In the genomic region with DNA sequence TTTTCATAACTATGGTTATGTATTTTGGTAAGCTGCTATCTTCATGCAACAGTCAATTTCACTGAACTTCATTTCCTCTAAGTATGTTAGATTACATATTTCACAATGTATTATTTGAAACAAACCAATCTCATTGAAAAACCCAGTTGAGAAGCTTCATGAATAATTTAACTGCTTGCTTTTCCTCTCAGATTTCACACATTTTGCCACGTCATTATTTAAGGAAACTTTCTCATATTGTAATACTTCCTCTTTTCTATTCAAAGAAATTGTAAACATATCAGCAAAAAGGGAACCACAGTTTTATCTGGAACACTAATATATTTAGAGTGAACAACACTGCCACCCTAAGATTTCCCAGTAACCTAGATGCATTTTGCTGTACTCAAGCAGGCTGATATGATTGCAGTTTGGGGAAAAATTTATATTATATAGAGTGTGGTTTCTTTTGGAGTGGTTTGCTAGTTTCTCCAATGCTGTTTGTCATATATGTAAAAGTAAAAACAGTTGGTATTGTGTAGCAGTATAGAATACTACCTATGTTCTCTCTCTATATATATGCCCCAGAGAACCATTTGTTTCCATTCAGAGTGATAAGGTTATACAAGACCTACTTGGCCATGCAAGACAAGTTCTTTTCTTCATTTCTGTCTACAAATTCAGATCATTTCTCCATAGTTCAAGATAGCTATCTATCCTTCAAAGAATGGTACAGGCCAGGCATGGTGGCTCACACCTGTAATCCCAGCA, we compare ENCODE assay signal across 12 cellular contexts. TPM values are rescaled to one million over a fixed set of nuclear protein-coding genes. Genes with fewer than 3 reads are reported as not detected.
DNase-seq lines count a peak whose midpoint lies in the region; ATAC-seq, FAIRE-seq and TF ChIP-seq lines count a peak whose summit lies in the region.
"Had no signal": no experiment of that assay in that cellular context is flagged by ENCODE, and none has a peak within 500 bp of the region (broad histone marks: within the 10 kb centered on the region; RNA-seq: fewer than 3 reads in every experiment).

No MANE protein-coding gene starts in this region.

- no TSS peak for BruUV-seq in K562 (replicated peaks; lab: Mats Ljungman, UMichigan)

- CTCF ChIA-PET in K562 (lab: Yijun Ruan, JAX; ENCODE audit: low intra/inter-chr PET ratio), result no interaction called here

- H3K27me3 ChIP-seq in K562 (ENCODE audit: control insufficient read depth in 2 of 2, insufficient read depth in 2 of 2, low read length in 2 of 2), result no peaks in the 10 kb centered on the region
- no peaks in the 10 kb centered on the region for H3K27me3 ChIP-seq in ovary
- H3K27me3 ChIP-seq: uterus had no signal

- in situ Hi-C loops in K562 (cut with MboI), result no loop called here

- H3K9me1 ChIP-seq in K562 (ENCODE audit: control insufficient read depth, insufficient read depth, low read length), result no peaks in the 10 kb centered on the region

- H3K36me3 ChIP-seq in K562 (ENCODE audit: control insufficient read depth, insufficient read depth, low read length) (peaks cover 6% of the 10 kb centered on the region; the same call in 1 of the 3 replicates), ovary (no peaks in the 10 kb centered on the region)
- H3K36me3 ChIP-seq: uterus had no signal

- H4K20me1 ChIP-seq in K562 (replicated peaks; ENCODE audit: control insufficient read depth, insufficient read depth, low read length), result no peaks in the 10 kb centered on the region

- intact Hi-C loops in K562 (cut with micrococcal nuclease), result loop anchor here (2.0 kb wide), 1 partner anchor 53 kb away; no protein-coding TSS in a partner anchor
- intact Hi-C loops in ovary (cut with DNase I), result loop anchor here in 1 of 4 donors (5.0 kb wide), 1 partner anchor 43 kb away; no protein-coding TSS in a partner anchor

- H2AFZ ChIP-seq in K562 (ENCODE audit: low read depth, low read length), result peak overlapping the region; percentile 70

- H3K4me3 ChIP-seq in K562 (no peak overlapping the region), ovary (no peak overlapping the region)
- H3K4me3 ChIP-seq: uterus had no signal

- H3K9me3 ChIP-seq in K562 (replicated peaks; ENCODE audit: control insufficient read depth, insufficient read depth, low read depth, low read length) (no peaks in the 10 kb centered on the region), ovary (no peaks in the 10 kb centered on the region)
- H3K9me3 ChIP-seq: uterus had no signal

- H3K27ac ChIP-seq in K562 (ENCODE audit: extremely low read depth, low read depth, low read length), result peak overlapping the region; percentile 69; the same call in 2 of the 3 replicates
- H3K27ac ChIP-seq in ovary, result no peak overlapping the region
- H3K27ac ChIP-seq: uterus had no signal

- TF ChIP-seq EP300 in K562 (IDR thresholded peaks at IDR 0.05; ENCODE audit: low read length) (peak; percentile 41), ovary (IDR thresholded peaks at IDR 0.05) (no peak)

- TF ChIP-seq CTCF in K562 (IDR thresholded peaks at IDR 0.05 in 2 of 3, conservative IDR thresholded peaks at IDR 0.05 in 1 of 3; ENCODE audit: insufficient read depth in 2 of 3, low read depth in 1 of 3, low read length in 3 of 3), result peak in 1 of 3 experiments; percentile 64; a peak in 2 of 6 replicates
- TF ChIP-seq CTCF in ovary (IDR thresholded peaks at IDR 0.05), result peak in 2 of 3 donors; percentile 28 to 30

- peaks cover 4 to 8% of the 10 kb centered on the region in 2 experiments for H3K4me1 ChIP-seq in K562 (replicated peaks in 1 of 2; ENCODE audit: control insufficient read depth in 2 of 2, insufficient read depth in 2 of 2, low read length in 2 of 2)
- H3K4me1 ChIP-seq in ovary (ENCODE audit: insufficient read depth), result no peaks in the 10 kb centered on the region
- H3K4me1 ChIP-seq: uterus had no signal

- no peak overlapping the region for H3K4me2 ChIP-seq in K562 (ENCODE audit: insufficient read depth, low read length)

- POLR2A ChIA-PET in K562 (lab: Yijun Ruan, JAX), result interaction anchor here (0.6 to 1.4 kb wide), 3 partner anchors 14 to 268 kb away, joined by 3 to 4 read pairs (median 3); a partner anchor contains a TSS

- TF ChIP-seq POLR2A in K562 (conservative IDR thresholded peaks at IDR 0.05) (no peak), ovary (IDR thresholded peaks at IDR 0.05) (no peak)

- no peak overlapping the region for H3K9ac ChIP-seq in K562 (ENCODE audit: insufficient read depth in 1 of 2, low read depth in 2 of 2, low read length in 2 of 2)

- FAIRE-seq in K562 (lab: Jason Lieb, UNC) (peak; percentile 56), HTR-8/SVneo (lab: Jason Lieb, UNC) (no peak)
- FAIRE-seq: bronchial epithelial cell had no signal

- ATAC-seq in GM18861 (IDR thresholded peaks at IDR 0.05; ENCODE audit: unreplicated experiment), result peak; percentile 46
- ATAC-seq in HG03565 (IDR thresholded peaks at IDR 0.05; ENCODE audit: unreplicated experiment), result peak; percentile 48
- ATAC-seq in K562, result peak; percentile 77

- DNase-seq in K562 (ENCODE audit: extremely low read depth in 1 of 4, low spot score in 3 of 4), result peak in 2 of 4 experiments; percentile 20 to 32
- no peak for DNase-seq in ovary
- DNase-seq in HTR-8/SVneo (ENCODE audit: insufficient read length, low spot score), result no peak
- DNase-seq in activated CD4-positive, CD25-positive, alpha-beta regulatory T cell (lab: John Stamatoyannopoulos, UW), result no peak
- DNase-seq in nucleus accumbens (lab: John Stamatoyannopoulos, UW), result no peak
- no peak for DNase-seq in stimulated activated CD4-positive, alpha-beta T cell treated with anti-CD3 and anti-CD28 coated beads, Interleukin-12 subunit alpha, Interleukin-12 subunit beta, amount 100 ng/mL, for 4 hours
- DNase-seq: NCI-H446 treated with DMSO at 0.1 percent for 48 hours; stimulated activated CD4-positive, alpha-beta T cell treated with anti-CD3 and anti-CD28 coated beads, Interleukin-15, amount 100 ng/mL, for 24 hours; uterus had no signal

- TF ChIP-seq RAD21 in K562 (CRISPR knock-in tag; conservative IDR thresholded peaks at IDR 0.05 in 1 of 2, IDR thresholded peaks at IDR 0.05 in 1 of 2), result peak; percentile 46 to 63

- H3K79me2 ChIP-seq in K562 (ENCODE audit: control insufficient read depth, insufficient read depth, low read length), result no peaks in the 10 kb centered on the region

- WGBS in K562 (ENCODE audit: insufficient coverage, low coverage, missing lambda C conversion rate), result 0% methylated on average over 1 of the region's 1 CpG
- 0 to 12% (median 2%) methylated on average over 1 of the region's 1 CpG for WGBS in ovary, 3 donors

RNA-seq across cellular contexts. Expression of a gene that starts 28.4 kb away (rescaled TPM):
- total RNA-seq in K562 (2011; cell fraction: chromatin; rRNA removed; ENCODE audit: low replicate concordance), result 56.4 and 208 TPM in 2 replicates
- total RNA-seq in K562 (2011; cell fraction: nucleolus; rRNA removed), result 25.7 and 46.8 TPM in 2 replicates
- 71.2 and 79.8 TPM in 2 replicates for total RNA-seq in K562 (2011; cell fraction: nucleoplasm; rRNA removed)
- 46.2 and 49.6 TPM in 2 replicates for total RNA-seq in K562 (2014; rRNA removed)
- 97.4 and 99.7 TPM in 2 replicates for total RNA-seq in K562 (2014; rRNA removed; fragmentation: Illumina TruSeq; extraction: Trizol)
- 92.6 and 102 TPM in 2 replicates for total RNA-seq in K562 (2015; rRNA removed; fragmentation: Illumina TruSeq; extraction: Trizol)
- total RNA-seq in K562 (2021), result 62.6 and 69.8 TPM in 2 replicates
- 31.2 and 47.6 TPM in 2 replicates for polyA plus RNA-seq in K562 (2011; rRNA removed)
- 9.3 and 16.0 TPM in 2 replicates for polyA plus RNA-seq in K562 (2011; cell fraction: cytosol; rRNA removed)
- 37.7 and 54.5 TPM in 2 replicates for polyA plus RNA-seq in K562 (2011; cell fraction: nucleus; rRNA removed)
- 27.4 and 31.3 TPM in 2 replicates for polyA plus RNA-seq in K562 (2012)
- 69.0 and 88.0 TPM in 2 replicates for polyA plus RNA-seq in K562 (2014; fragmentation: Illumina TruSeq; extraction: Trizol)
- 10 to 100 TPM in 1 of 2 experiments, 1 to 10 TPM in 1; 9.4 to 15.4 TPM for polyA plus RNA-seq in K562 (2014; fragmentation: Nextera tagmentation; extraction: Ambion mirVana)
- polyA plus RNA-seq in K562 (2014; rRNA removed), result 44.6 and 46.1 TPM in 2 replicates
- 132 and 152 TPM in 2 replicates for polyA minus RNA-seq in K562 (2011; rRNA and poly(A)+ RNA removed)
- polyA minus RNA-seq in K562 (2011; cell fraction: cytosol; rRNA and poly(A)+ RNA removed), result 40.0 and 55.9 TPM in 2 replicates
- 68.8 and 102 TPM in 2 replicates for polyA minus RNA-seq in K562 (2011; cell fraction: nucleus; rRNA and poly(A)+ RNA removed)
- total RNA-seq in ovary, result 10 to 100 TPM; 34.1 to 60.4 (median 47.8) TPM
- polyA plus RNA-seq in ovary, result 10 to 100 TPM; 18.8 to 20.4 TPM

RNA-seq across cellular contexts. Expression of a gene that starts 47.7 kb away (rescaled TPM):
- total RNA-seq in K562 (2011; cell fraction: chromatin; rRNA removed; ENCODE audit: low replicate concordance), result 15.9 and 40.0 TPM in 2 replicates
- total RNA-seq in K562 (2011; cell fraction: nucleolus; rRNA removed), result 8.9 and 10.5 TPM in 2 replicates
- 16.4 and 22.7 TPM in 2 replicates for total RNA-seq in K562 (2011; cell fraction: nucleoplasm; rRNA removed)
- 10.9 and 11.5 TPM in 2 replicates for total RNA-seq in K562 (2014; rRNA removed)
- 15.2 and 15.7 TPM in 2 replicates for total RNA-seq in K562 (2014; rRNA removed; fragmentation: Illumina TruSeq; extraction: Trizol)
- 10.2 and 10.6 TPM in 2 replicates for total RNA-seq in K562 (2015; rRNA removed; fragmentation: Illumina TruSeq; extraction: Trizol)
- total RNA-seq in K562 (2021), result 10.9 and 13.7 TPM in 2 replicates
- 8.7 and 9.0 TPM in 2 replicates for polyA plus RNA-seq in K562 (2011; rRNA removed)
- 3.3 and 9.2 TPM in 2 replicates for polyA plus RNA-seq in K562 (2011; cell fraction: cytosol; rRNA removed)
- 7.5 and 9.3 TPM in 2 replicates for polyA plus RNA-seq in K562 (2011; cell fraction: nucleus; rRNA removed)
- 9.8 and 9.9 TPM in 2 replicates for polyA plus RNA-seq in K562 (2012)
- polyA plus RNA-seq in K562 (2014; fragmentation: Illumina TruSeq; extraction: Trizol), result 11.1 and 12.1 TPM in 2 replicates
- polyA plus RNA-seq in K562 (2014; fragmentation: Nextera tagmentation; extraction: Ambion mirVana), result 1 to 10 TPM; 8.7 to 8.8 TPM
- polyA plus RNA-seq in K562 (2014; rRNA removed), result 6.4 and 11.1 TPM in 2 replicates
- polyA minus RNA-seq in K562 (2011; rRNA and poly(A)+ RNA removed), result 12.7 and 15.3 TPM in 2 replicates
- polyA minus RNA-seq in K562 (2011; cell fraction: cytosol; rRNA and poly(A)+ RNA removed), result 3.7 and 5.2 TPM in 2 replicates
- polyA minus RNA-seq in K562 (2011; cell fraction: nucleus; rRNA and poly(A)+ RNA removed), result 4.8 and 11.7 TPM in 2 replicates
- total RNA-seq in ovary, result 1 to 10 TPM in 1 of 7 donors, under 1 TPM in 2, not detected in 4; 0.28 to 3.4 (median 0.72) TPM
- polyA plus RNA-seq in ovary, result under 1 TPM; 0.23 to 0.35 TPM
